ENCODE assay signal across 18 cellular contexts in the genomic region with DNA sequence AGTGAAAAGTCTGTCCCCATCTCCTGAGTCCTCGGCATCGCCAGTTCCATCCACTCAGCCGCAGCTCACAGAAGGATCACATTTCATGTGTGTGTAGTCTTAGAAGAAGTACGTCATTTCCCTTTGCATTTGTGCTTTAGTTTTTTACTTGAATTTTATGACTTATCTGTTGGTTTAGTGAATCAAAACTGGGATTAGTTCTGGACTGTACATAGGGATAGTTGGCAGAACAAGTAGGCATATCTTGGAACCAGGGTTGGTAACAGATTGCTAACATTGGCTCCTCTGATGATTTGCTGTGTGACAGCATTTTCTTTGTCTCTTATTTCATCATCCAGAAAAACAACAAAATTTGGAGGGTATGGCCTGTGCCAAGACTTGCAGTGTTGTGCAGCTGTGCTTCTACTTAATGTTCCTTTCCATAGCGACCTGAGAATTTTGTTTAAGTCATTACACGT.
DNase-seq lines count a peak whose midpoint lies in the region; ATAC-seq and TF ChIP-seq lines count a peak whose summit lies in the region.
"Had no signal": no experiment of that assay in that cellular context is flagged by ENCODE, and none has a peak within 500 bp of the region (broad histone marks: within the 10 kb centered on the region; RNA-seq: fewer than 3 reads in every experiment).

No MANE protein-coding gene starts in this region.

- DNase-seq in AG09319 (ENCODE audit: extremely low read depth, low read depth): peak; percentile 8
- peak; percentile 21 for DNase-seq in NCI-H1105 treated with DMSO at 0.1 percent for 48 hours (lab: John Stamatoyannopoulos, UW)
- DNase-seq in coronary artery (ENCODE audit: low spot score): no peak
- no peak for DNase-seq in mesothelial cell of epicardium (ENCODE audit: low spot score in 2 of 2, unreplicated experiment in 2 of 2)
- no peak for DNase-seq in NCI-H526 treated with DMSO at 0.1 percent for 48 hours (lab: John Stamatoyannopoulos, UW)
- DNase-seq in H7: no peak
- DNase-seq in GM19238 (ENCODE audit: insufficient read length, low spot score): no peak
- DNase-seq: activated CD8-positive, alpha-beta T cell treated with anti-CD3 and anti-CD28 coated beads, Interleukin-2, amount 10 ng/mL, durations not matched to agents 7 days and 5 days; activated naive CD4-positive, alpha-beta T cell treated with anti-CD3 and anti-CD28 coated beads for 36 hours; midbrain; NCI-H1930; OCI-M1; sigmoid colon; T-helper 2 cell; upper lobe of left lung had no signal

- peak overlapping the region; percentile 36 for H3K27ac Mint-ChIP-seq in mesothelial cell of epicardium
- H3K27ac Mint-ChIP-seq: activated CD8-positive, alpha-beta T cell treated with anti-CD3 and anti-CD28 coated beads, Interleukin-2, amount 10 ng/mL, durations not matched to agents 7 days and 5 days; activated naive CD4-positive, alpha-beta T cell treated with anti-CD3 and anti-CD28 coated beads for 36 hours; GM23338 had no signal

- H3K27me3 Mint-ChIP-seq in mesothelial cell of epicardium (ENCODE audit: low read depth): no peaks in the 10 kb centered on the region

- no peak for ATAC-seq in GM18870 (IDR thresholded peaks at IDR 0.05; ENCODE audit: unreplicated experiment)
- ATAC-seq: activated CD8-positive, alpha-beta T cell treated with anti-CD3 and anti-CD28 coated beads, Interleukin-2, amount 10 ng/mL, durations not matched to agents 7 days and 5 days; GM23338 had no signal

- H3K36me3 ChIP-seq in H7 (replicated peaks; ENCODE audit: control insufficient read depth, insufficient read depth, low read length): peaks cover 16% of the 10 kb centered on the region

- no peaks in the 10 kb centered on the region for H3K4me1 Mint-ChIP-seq in mesothelial cell of epicardium
- H3K4me1 Mint-ChIP-seq: GM23338 had no signal

- H3K27ac ChIP-seq in coronary artery: peak overlapping the region; percentile 53 to 78
- H3K27ac ChIP-seq: BLaER1 had no signal

- H3K4me3 Mint-ChIP-seq in mesothelial cell of epicardium: no peak overlapping the region
- H3K4me3 Mint-ChIP-seq: activated CD8-positive, alpha-beta T cell treated with anti-CD3 and anti-CD28 coated beads, Interleukin-2, amount 10 ng/mL, durations not matched to agents 7 days and 5 days; activated naive CD4-positive, alpha-beta T cell treated with anti-CD3 and anti-CD28 coated beads for 36 hours; GM23338 had no signal

- no peaks in the 10 kb centered on the region for H3K27me3 ChIP-seq in H7 (ENCODE audit: control insufficient read depth, insufficient read depth, low read length)
- H3K27me3 ChIP-seq: BLaER1, sigmoid colon, upper lobe of left lung had no signal

- H3K4me3 ChIP-seq in coronary artery: peak overlapping the region; percentile 28
- H3K4me3 ChIP-seq in H7 (ENCODE audit: insufficient read depth, low read depth, low read length): no peak overlapping the region
- H3K4me3 ChIP-seq: BLaER1, GM23338, sigmoid colon, upper lobe of left lung had no signal

- H3K9me3 Mint-ChIP-seq in mesothelial cell of epicardium: peaks cover 4% of the 10 kb centered on the region
- H3K9me3 Mint-ChIP-seq: activated naive CD4-positive, alpha-beta T cell treated with anti-CD3 and anti-CD28 coated beads for 36 hours; GM23338 had no signal

- peaks cover 52% of the 10 kb centered on the region for H3K36me3 Mint-ChIP-seq in mesothelial cell of epicardium

- TF ChIP-seq CTCF in AG09319 (IDR thresholded peaks at IDR 0.05; ENCODE audit: low read depth, low read length): no peak
- no peak for TF ChIP-seq CTCF in coronary artery (IDR thresholded peaks at IDR 0.05)
- TF ChIP-seq CTCF in mesothelial cell of epicardium (IDR thresholded peaks at IDR 0.05; ENCODE audit: unreplicated experiment): no peak

Comparison
In these comparisons a context has a peak if more than half of its experiments do, and no peak if none do; other contexts are left out.
1. DNase-seq: peak in AG09319 (single experiment) and NCI-H1105 treated with DMSO at 0.1 percent for 48 hours (single experiment); none in coronary artery (single experiment), mesothelial cell of epicardium (0 of 2), NCI-H526 treated with DMSO at 0.1 percent for 48 hours (single experiment), H7 (single experiment) and GM19238 (single experiment).